In genomic region chr2:12169060-12169406, GRCh38 we compare ENCODE assay signal across 8 cellular contexts.
DNase-seq lines count a peak whose midpoint lies in the region; ATAC-seq and TF ChIP-seq lines count a peak whose summit lies in the region.

No MANE protein-coding gene starts in this region.

- intact Hi-C loops in colonic mucosa (cut with DNase I) = no loop called here
- intact Hi-C loops in mucosa of descending colon (cut with DNase I, micrococcal nuclease) = no loop called here

- H3K27ac ChIP-seq in AG04450 (ENCODE audit: low read depth, low read length) (peak overlapping the region; percentile 57), colonic mucosa (peak overlapping the region; percentile 18)

- H3K27me3 ChIP-seq in AG04450 (ENCODE audit: control insufficient read depth, insufficient read depth, low read length) (no peaks in the 10 kb centered on the region), colonic mucosa (no peaks in the 10 kb centered on the region)

- H3K4me3 ChIP-seq in AG04450 (ENCODE audit: low read depth, low read length) (no peak overlapping the region), colonic mucosa (no peak overlapping the region), mucosa of descending colon (no peak overlapping the region)

- DNase-seq in AG04450 (ENCODE audit: low read depth, low spot score) (no peak), colonic mucosa (no peak), mucosa of descending colon (no peak), HT-29 (ENCODE audit: low spot score) (no peak), NCI-H2227 treated with DMSO at 0.1 percent for 48 hours (lab: John Stamatoyannopoulos, UW) (no peak), T1000 (lab: John Stamatoyannopoulos, UW) (no peak)

- H3K9me3 ChIP-seq in AG04450 (ENCODE audit: control insufficient read depth, insufficient read depth, low read length) (no peaks in the 10 kb centered on the region), colonic mucosa (no peaks in the 10 kb centered on the region), mucosa of descending colon (no peaks in the 10 kb centered on the region)

- CTCF ChIA-PET in AG04450 (lab: Charles Lee) = interaction anchor here (0.5 to 2.4 kb wide), 3 partner anchors 14 to 548 kb away, joined by 3 to 9 read pairs (median 5); partner anchors contain the start of gene TRIB2

- no peaks in the 10 kb centered on the region for H3K36me3 ChIP-seq in colonic mucosa
- H3K36me3 ChIP-seq in mucosa of descending colon (ENCODE audit: low read depth) = no peaks in the 10 kb centered on the region

- no peak for TF ChIP-seq CTCF in AG04450 (IDR thresholded peaks at IDR 0.05; ENCODE audit: low read depth, low read length)
- TF ChIP-seq CTCF in colonic mucosa (IDR thresholded peaks at IDR 0.05) = no peak
- no peak for TF ChIP-seq CTCF in mucosa of descending colon (IDR thresholded peaks at IDR 0.05)

- peak; percentile 53 for ATAC-seq in HG03342 (IDR thresholded peaks at IDR 0.05; ENCODE audit: unreplicated experiment)
- ATAC-seq in mucosa of descending colon = peak; percentile 44
- no peak for ATAC-seq in GM19395 (IDR thresholded peaks at IDR 0.05; ENCODE audit: unreplicated experiment)

- H3K9ac ChIP-seq in colonic mucosa (ENCODE audit: low read depth in 2 of 2, low read length in 2 of 2) = no peak overlapping the region

- POLR2A ChIA-PET in AG04450 (lab: Yijun Ruan, JAX) = no interaction called here

- H3K4me1 ChIP-seq in colonic mucosa (no peaks in the 10 kb centered on the region), mucosa of descending colon (ENCODE audit: low read depth) (peaks cover 5% of the 10 kb centered on the region)
